In genomic region chr3:130854208-130854864, GRCh38 we compare ENCODE assay signal across 14 cellular contexts. TPM values are rescaled to one million over a fixed set of nuclear protein-coding genes. Genes with fewer than 3 reads are reported as not detected.
DNase-seq lines count a peak whose midpoint lies in the region; ATAC-seq and TF ChIP-seq lines count a peak whose summit lies in the region.
"Had no signal": no experiment of that assay in that cellular context is flagged by ENCODE, and none has a peak within 500 bp of the region (broad histone marks: within the 10 kb centered on the region; RNA-seq: fewer than 3 reads in every experiment).

No MANE protein-coding gene starts in this region.

- TF ChIP-seq CTCF in NB4 (IDR thresholded peaks at IDR 0.05; ENCODE audit: low read depth, low read length) (no peak), upper lobe of right lung (IDR thresholded peaks at IDR 0.05) (no peak)

- H3K4me3 ChIP-seq in NB4 (ENCODE audit: low read depth, low read length) (peak overlapping the region; percentile 87), upper lobe of right lung (no peak overlapping the region)
- H3K4me3 ChIP-seq: right lobe of liver, transverse colon had no signal

- intact Hi-C loops in upper lobe of right lung (cut with DNase I), result no loop called here

- no peaks in the 10 kb centered on the region for H3K27me3 ChIP-seq in upper lobe of right lung
- H3K27me3 ChIP-seq: right lobe of liver, transverse colon had no signal

- no peak overlapping the region for H3K27ac ChIP-seq in upper lobe of right lung
- H3K27ac ChIP-seq: right lobe of liver, transverse colon had no signal

- peaks cover 10% of the 10 kb centered on the region for H3K4me1 ChIP-seq in upper lobe of right lung
- H3K4me1 ChIP-seq: right lobe of liver had no signal

- no peaks in the 10 kb centered on the region for H3K9me3 ChIP-seq in upper lobe of right lung
- H3K9me3 ChIP-seq: right lobe of liver, transverse colon had no signal

- no peak for DNase-seq in NB4 (ENCODE audit: low read depth)
- no peak for DNase-seq in NCI-H510A (lab: John Stamatoyannopoulos, UW)
- no peak for DNase-seq in upper lobe of right lung
- no peak for DNase-seq in NCI-H1417 (lab: John Stamatoyannopoulos, UW)
- no peak for DNase-seq in GM19238 (ENCODE audit: insufficient read length, low spot score)
- DNase-seq: activated CD4-positive, alpha-beta T cell treated with anti-CD3 and anti-CD28 coated beads, Interleukin-2, amount 50 U/mL, for 48 hours; activated naive CD4-positive, alpha-beta T cell; CD4-positive, alpha-beta T cell; right lobe of liver; transverse colon had no signal

- TF ChIP-seq POLR2A in NB4 (IDR thresholded peaks at IDR 0.05; ENCODE audit: extremely low read depth, insufficient read length), result no peak

- no peaks in the 10 kb centered on the region for H3K36me3 ChIP-seq in upper lobe of right lung
- H3K36me3 ChIP-seq: right lobe of liver, transverse colon had no signal

- ATAC-seq in GM18868 (IDR thresholded peaks at IDR 0.05; ENCODE audit: unreplicated experiment), result peak; percentile 37
- ATAC-seq in GM21390 (IDR thresholded peaks at IDR 0.05; ENCODE audit: unreplicated experiment), result peak; percentile 43
- peak; percentile 34 for ATAC-seq in HG02973 (IDR thresholded peaks at IDR 0.05; ENCODE audit: unreplicated experiment)
- ATAC-seq in upper lobe of right lung, result no peak
- ATAC-seq: esophagus mucosa, right lobe of liver had no signal

RNA-seq across cellular contexts. Expression of gene ATP2C1, which starts 39.5 kb away (rescaled TPM):
- total RNA-seq in upper lobe of right lung, result 142 TPM
